In the genomic region with DNA sequence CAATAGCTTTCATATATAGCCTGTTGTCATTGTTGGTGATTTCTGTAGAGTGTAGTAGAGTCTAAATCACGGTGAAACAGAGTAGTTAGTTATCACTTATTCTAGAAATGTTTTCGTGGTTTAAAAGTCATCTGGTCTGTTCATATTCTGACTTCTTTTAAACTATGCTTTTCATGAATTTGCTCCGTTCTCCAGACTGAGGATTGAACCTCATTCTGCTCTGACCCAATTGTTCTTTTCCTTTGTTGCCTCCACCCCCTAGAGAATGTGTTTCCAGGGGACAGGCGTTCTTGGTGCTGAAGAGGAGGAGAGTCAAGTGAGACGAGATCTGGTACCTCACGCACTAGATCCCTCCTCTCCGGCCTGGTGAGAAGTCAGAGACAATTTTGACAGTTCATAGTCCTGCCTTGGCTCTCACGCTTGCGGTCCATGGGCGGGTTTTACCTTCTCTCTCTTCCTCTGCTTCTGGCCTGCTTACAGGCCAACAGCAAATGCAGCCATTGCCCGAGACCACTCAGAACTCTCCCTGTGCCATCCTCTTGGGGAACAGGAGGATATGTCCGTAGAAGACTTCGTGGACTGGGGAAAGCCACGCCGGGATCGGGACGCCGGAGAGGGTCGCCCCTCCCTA, we compare ENCODE assay signal across 8 cellular contexts. TPM values are rescaled to one million over a fixed set of nuclear protein-coding genes. Genes with fewer than 3 reads are reported as not detected.
A peak's percentile ranks its signal among the peaks of the same experiment; 100 is the strongest.
DNase-seq lines count a peak whose midpoint lies in the region; TF ChIP-seq lines count a peak whose summit lies in the region.

No MANE protein-coding gene starts in this region.

- no peak overlapping the region for H2BK120ac ChIP-seq in H9 (ENCODE audit: low read depth, low read length, poor library complexity, severe bottlenecking)

- H3K4me1 Mint-ChIP-seq in H9 (peaks cover 36 to 37% of the 10 kb centered on the region in 2 experiments), brain (peaks cover 67% of the 10 kb centered on the region)

- H3K18ac ChIP-seq in H9 (ENCODE audit: insufficient read length, low read depth, low read length): peak overlapping the region; percentile 9

- H3K27ac ChIP-seq in H9 (ENCODE audit: insufficient read length, low read depth, low read length) (peak overlapping the region; percentile 28), SJCRH30 (peak overlapping the region; percentile 85)

- TF ChIP-seq CTCF in H9 (conservative IDR thresholded peaks at IDR 0.05) (no peak), LNCaP clone FGC (IDR thresholded peaks at IDR 0.05; ENCODE audit: control insufficient read depth, extremely low read depth, insufficient read depth) (no peak), brain (conservative IDR thresholded peaks at IDR 0.05) (no peak)

- no peaks in the 10 kb centered on the region for H3K9me3 ChIP-seq in H9 (ENCODE audit: control insufficient read depth, low read depth, low read length)
- H3K9me3 ChIP-seq in SJCRH30 (replicated peaks): no peaks in the 10 kb centered on the region

- no peak overlapping the region for H4K91ac ChIP-seq in H9 (ENCODE audit: insufficient read length, low read depth, low read length)

- H2BK12ac ChIP-seq in H9 (ENCODE audit: insufficient read length, low read depth, low read length): no peak overlapping the region

- H3K36me3 Mint-ChIP-seq in H9 (ENCODE audit: insufficient read depth in 1 of 3, low read depth in 3 of 3) (peaks cover 5 to 25% (median 22%) of the 10 kb centered on the region in 3 experiments; a peak in 6 of 7 replicates), brain (peaks cover 28% of the 10 kb centered on the region)

- no CpG with 5 or more reads among the region's 19 CpGs for WGBS in H9 (ENCODE audit: extremely low coverage, insufficient read length, low lambda C conversion rate)

- H3K56ac ChIP-seq in H9 (ENCODE audit: insufficient read length, low read depth, low read length): peak overlapping the region; percentile 3

- H2BK20ac ChIP-seq in H9 (ENCODE audit: low read depth, low read length, poor library complexity, severe bottlenecking): no peak overlapping the region

- no peak overlapping the region for H2AK5ac ChIP-seq in H9 (ENCODE audit: insufficient read length, low read length)

- peak; percentile 53 for DNase-seq in activated CD8-positive, alpha-beta memory T cell treated with anti-CD3 and anti-CD28 coated beads, Interleukin-2, amount 50 U/mL, for 24 hours (ENCODE audit: extremely low read depth)
- DNase-seq in activated CD8-positive, alpha-beta memory T cell treated with anti-CD3 and anti-CD28 coated beads for 24 hours: no peak
- DNase-seq in H9 (no peak), LNCaP clone FGC (ENCODE audit: low read depth) (peak; percentile 22), SJCRH30 (no peak), iPS-NIHi7 (ENCODE audit: extremely low spot score) (peak; percentile 20)
- DNase-seq in stimulated activated CD8-positive, alpha-beta memory T cell treated with anti-CD3 and anti-CD28 coated beads, Interleukin-15, amount 100 ng/mL, for 48 hours (ENCODE audit: low read depth in 2 of 2): peak; percentile 63 to 65

- peak overlapping the region; percentile 94 for H3K4me2 ChIP-seq in H9 (ENCODE audit: insufficient read depth, insufficient read length, low read length)

- peaks cover 3% of the 10 kb centered on the region; the same call in 1 of the 2 replicates for H3K27me3 ChIP-seq in H9 (ENCODE audit: insufficient read depth, low read length)
- H3K27me3 ChIP-seq in SJCRH30: no peaks in the 10 kb centered on the region

- no peak overlapping the region for H3K4ac ChIP-seq in H9 (ENCODE audit: low read depth, low read length)

- peak overlapping the region; percentile 76 for H4K5ac ChIP-seq in H9 (ENCODE audit: insufficient read length, low read depth, low read length)

- peak overlapping the region; percentile 73 for H3K4me3 ChIP-seq in LNCaP clone FGC (ENCODE audit: low read depth, low read length)
- peak overlapping the region; percentile 96 for H3K4me3 ChIP-seq in SJCRH30

- H3K4me3 Mint-ChIP-seq in H9 (peak overlapping the region; percentile 93 to 96), brain (peak overlapping the region; percentile 91 to 97 (median 94))

- no peak overlapping the region for H2AFZ ChIP-seq in H9 (ENCODE audit: low read length)

- H4K8ac ChIP-seq in H9 (replicated peaks; ENCODE audit: insufficient read length, low read depth, low read length): no peak overlapping the region

- H3K4me1 ChIP-seq in H9 (ENCODE audit: insufficient read depth, low read length) (no peaks in the 10 kb centered on the region), SJCRH30 (peaks cover 11% of the 10 kb centered on the region)

- H3K79me1 ChIP-seq in H9 (ENCODE audit: insufficient read depth, low read depth, low read length, poor library complexity, severe bottlenecking): no peaks in the 10 kb centered on the region

- no peak overlapping the region for H2BK15ac ChIP-seq in H9 (ENCODE audit: low read depth, low read length)

- no peaks in the 10 kb centered on the region; the same call in 1 of the 2 replicates for H3K36me3 ChIP-seq in SJCRH30

- H3K23ac ChIP-seq in H9 (ENCODE audit: insufficient read length, low read depth, low read length): no peak overlapping the region

- no peak overlapping the region for H3T11ph ChIP-seq in H9 (ENCODE audit: low read length)

- H4K20me1 ChIP-seq in H9 (ENCODE audit: control insufficient read depth, insufficient read depth, insufficient read length): no peaks in the 10 kb centered on the region

- H3K79me2 ChIP-seq in H9 (ENCODE audit: insufficient read depth, low read length): peaks cover 33% of the 10 kb centered on the region; the same call in 1 of the 2 replicates

- peak overlapping the region; percentile 89 for H3K9ac ChIP-seq in H9 (ENCODE audit: extremely low read depth, insufficient read length, low read length)

- peak overlapping the region; percentile 23 for H2BK5ac ChIP-seq in H9 (ENCODE audit: insufficient read length, low read length)

- peak overlapping the region; percentile 81 for H3K14ac ChIP-seq in H9 (ENCODE audit: insufficient read depth, low read length)

- H3K27ac Mint-ChIP-seq in H9 (peak overlapping the region; percentile 99), brain (peak overlapping the region; percentile 99 to 100 (median 99))

- peaks cover 30% of the 10 kb centered on the region for H3K23me2 ChIP-seq in H9 (ENCODE audit: insufficient read length, low read depth, low read length, poor library complexity, severe bottlenecking)

- peaks cover 17% of the 10 kb centered on the region for H3K27me3 Mint-ChIP-seq in H9 (ENCODE audit: low read depth)
- peaks cover 21% of the 10 kb centered on the region for H3K27me3 Mint-ChIP-seq in brain

- H3K9me3 Mint-ChIP-seq in H9 (0 out of 5 replicates have a peak, but pooled peaks cover 0 to 2% of the 10 kb centered on the region in 2 experiments), brain (peaks cover 0 to 12% (median 7%) of the 10 kb centered on the region in 5 experiments)

RNA-seq across cellular contexts. Expression of a gene that starts 0.6 kb away (rescaled TPM):
- 36.2 and 38.7 TPM in 2 replicates for total RNA-seq in H9 (2021)
- total RNA-seq in SJCRH30 (2014; rRNA removed; shearing (Covaris generic)): 25.8 and 29.3 TPM in 2 replicates
- polyA plus RNA-seq in brain (ENCODE audit: insufficient read depth, low read depth, low replicate concordance): 2.9 TPM

RNA-seq across cellular contexts. Expression of a gene that starts 59.9 kb away (rescaled TPM):
- not detected in 2 replicates for total RNA-seq in H9 (2021)
- total RNA-seq in SJCRH30 (2014; rRNA removed; shearing (Covaris generic)): 0.20 TPM in 1 of 2 replicates, not detected in the other
- polyA plus RNA-seq in brain (ENCODE audit: insufficient read depth, low read depth, low replicate concordance): not detected

Comparison
In these comparisons a context has a peak if more than half of its experiments do, and no peak if none do; other contexts are left out.
1. DNase-seq: peak in activated CD8-positive, alpha-beta memory T cell treated with anti-CD3 and anti-CD28 coated beads, Interleukin-2, amount 50 U/mL, for 24 hours (single experiment), LNCaP clone FGC (single experiment), iPS-NIHi7 (single experiment) and stimulated activated CD8-positive, alpha-beta memory T cell treated with anti-CD3 and anti-CD28 coated beads, Interleukin-15, amount 100 ng/mL, for 48 hours (2 of 2); none in activated CD8-positive, alpha-beta memory T cell treated with anti-CD3 and anti-CD28 coated beads for 24 hours (single experiment), H9 (single experiment) and SJCRH30 (0 of 2).